Comparison of ENCODE assay signal across 8 cellular contexts in genomic region chr4:169079942-169080827, GRCh38.
DNase-seq lines count a peak whose midpoint lies in the region; ATAC-seq and TF ChIP-seq lines count a peak whose summit lies in the region.

No MANE protein-coding gene starts in this region.

- H4K20me1 ChIP-seq in OCI-LY7 (ENCODE audit: insufficient read depth, low read length): no peaks in the 10 kb centered on the region

- no peak for TF ChIP-seq POLR2A in upper lobe of left lung (IDR thresholded peaks at IDR 0.05)

- H3K79me2 ChIP-seq in OCI-LY7 (ENCODE audit: insufficient read depth, low read depth, low read length): no peaks in the 10 kb centered on the region

- H3K4me3 ChIP-seq in OCI-LY7 (ENCODE audit: low read depth, low read length, poor library complexity, severe bottlenecking): no peak overlapping the region
- peak overlapping the region; percentile 47 for H3K4me3 ChIP-seq in coronary artery
- peak overlapping the region in 2 of 4 donors; percentile 14 to 26 for H3K4me3 ChIP-seq in upper lobe of left lung

- no peaks in the 10 kb centered on the region for H3K27me3 ChIP-seq in upper lobe of left lung

- H3K27ac ChIP-seq in OCI-LY7 (ENCODE audit: low read depth, low read length, poor library complexity, severe bottlenecking) (no peak overlapping the region), coronary artery (peak overlapping the region; percentile 32 to 83), upper lobe of left lung (peak overlapping the region; percentile 54 to 80 (median 71))

- TF ChIP-seq CTCF in OCI-LY7 (conservative IDR thresholded peaks at IDR 0.05; ENCODE audit: low read length) (no peak), coronary artery (IDR thresholded peaks at IDR 0.05) (no peak), upper lobe of left lung (IDR thresholded peaks at IDR 0.05) (no peak)

- WGBS in upper lobe of left lung, 2 donors: 21 to 23% methylated on average over 17 to 18 of the region's 19 CpGs

- no peaks in the 10 kb centered on the region for H3K9me2 ChIP-seq in OCI-LY7 (ENCODE audit: insufficient read depth, low read length)

- ATAC-seq in HG02798 (IDR thresholded peaks at IDR 0.05; ENCODE audit: poor library complexity, unreplicated experiment): peak; percentile 87
- peak; percentile 59 to 76 for ATAC-seq in upper lobe of left lung (ENCODE audit: low FRiP score in 2 of 2)

- no peaks in the 10 kb centered on the region for H3K4me1 ChIP-seq in OCI-LY7 (ENCODE audit: insufficient read depth, low read length, poor library complexity, severe bottlenecking)
- H3K4me1 ChIP-seq in upper lobe of left lung: peaks cover 14 to 21% (median 21%) of the 10 kb centered on the region in 4 donors

- no peak overlapping the region for H2AFZ ChIP-seq in OCI-LY7 (ENCODE audit: low read length)

- DNase-seq in stimulated activated CD4-positive, alpha-beta T cell treated with anti-CD3 and anti-CD28 coated beads, Interleukin-15, amount 100 ng/mL, for 24 hours: peak; percentile 36
- DNase-seq in stimulated activated CD4-positive, alpha-beta T cell treated with anti-CD3 and anti-CD28 coated beads, Interleukin-4, amount 100 ng/mL, for 24 hours: no peak
- no peak for DNase-seq in OCI-LY7 (ENCODE audit: low spot score)
- no peak for DNase-seq in coronary artery (ENCODE audit: low spot score)
- DNase-seq in myocyte (ENCODE audit: low read depth): peak; percentile 69
- peak in 1 of 2 donors; percentile 57 for DNase-seq in upper lobe of left lung
- no peak for DNase-seq in SW 1271 (lab: John Stamatoyannopoulos, UW)

- no TSS peak for BruUV-seq in OCI-LY7 (replicated peaks; lab: Mats Ljungman, UMichigan)

- H3K4me2 ChIP-seq in OCI-LY7 (ENCODE audit: low read length): peak overlapping the region; percentile 3; the same call in 1 of the 2 replicates

- no peaks in the 10 kb centered on the region for H3K36me3 ChIP-seq in OCI-LY7 (ENCODE audit: insufficient read depth, low read length)
- no peaks in the 10 kb centered on the region for H3K36me3 ChIP-seq in upper lobe of left lung

- no peaks in the 10 kb centered on the region for H3K9me3 ChIP-seq in OCI-LY7 (ENCODE audit: low read length)
- no peaks in the 10 kb centered on the region for H3K9me3 ChIP-seq in upper lobe of left lung

- intact Hi-C loops in OCI-LY7 (cut with micrococcal nuclease; ENCODE audit: unreplicated experiment): no loop called here

- CTCF ChIA-PET in OCI-LY7 (lab: Charles Lee; ENCODE audit: unreplicated experiment): no interaction called here

- TF ChIP-seq EP300 in upper lobe of left lung (IDR thresholded peaks at IDR 0.05): no peak

- POLR2A ChIA-PET in OCI-LY7 (lab: Charles Lee): no interaction called here

Comparison
In these comparisons a context has a peak if more than half of its experiments do, and no peak if none do; other contexts are left out.
1. DNase-seq: peak in stimulated activated CD4-positive, alpha-beta T cell treated with anti-CD3 and anti-CD28 coated beads, Interleukin-15, amount 100 ng/mL, for 24 hours (single experiment) and myocyte (single experiment); none in stimulated activated CD4-positive, alpha-beta T cell treated with anti-CD3 and anti-CD28 coated beads, Interleukin-4, amount 100 ng/mL, for 24 hours (single experiment), OCI-LY7 (single experiment), coronary artery (single experiment) and SW 1271 (0 of 2).